20 cellular contexts compared by ENCODE assay signal in the genomic region with DNA sequence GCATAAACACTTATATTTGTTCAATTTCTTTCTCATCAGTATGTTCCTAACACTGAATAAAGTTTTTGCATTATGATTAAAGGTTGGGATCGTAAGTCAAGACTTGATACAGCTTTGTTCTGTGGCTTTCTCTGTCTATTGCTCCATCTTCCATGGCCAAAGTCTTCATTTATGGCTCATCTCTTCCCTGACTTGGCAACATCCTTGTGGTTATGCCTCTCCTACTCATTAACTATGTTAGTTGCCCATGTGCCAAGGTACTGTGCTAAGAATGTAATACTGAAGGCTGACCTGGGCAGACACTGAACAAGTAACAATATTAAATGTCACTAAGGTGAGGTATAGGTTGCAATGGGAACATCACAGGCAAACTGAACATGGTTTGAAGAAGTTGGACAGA. TPM values are rescaled to one million over a fixed set of nuclear protein-coding genes. Genes with fewer than 3 reads are reported as not detected.
DNase-seq lines count a peak whose midpoint lies in the region; ATAC-seq and TF ChIP-seq lines count a peak whose summit lies in the region.
"Had no signal": no experiment of that assay in that cellular context is flagged by ENCODE, and none has a peak within 500 bp of the region (broad histone marks: within the 10 kb centered on the region; RNA-seq: fewer than 3 reads in every experiment).

No MANE protein-coding gene starts in this region.

- no peaks in the 10 kb centered on the region for H3K36me3 ChIP-seq in mucosa of descending colon (ENCODE audit: low read depth)
- H3K36me3 ChIP-seq: HAP-1 had no signal

- H3K27me3 Mint-ChIP-seq in stimulated activated memory B cell treated with anti-CD40 and anti-IgM and Interleukin-4, amounts not matched to agents 10 μg/mL and 1 μg/mL and 100 μg/mL, for 72 hours, result peaks cover 27% of the 10 kb centered on the region
- peaks cover 19% of the 10 kb centered on the region for H3K27me3 Mint-ChIP-seq in progenitor cell of endocrine pancreas

- H3K9me3 Mint-ChIP-seq in stimulated activated memory B cell treated with anti-CD40 and anti-IgM and Interleukin-4, amounts not matched to agents 10 μg/mL and 1 μg/mL and 100 μg/mL, for 72 hours, result peaks cover 2% of the 10 kb centered on the region
- H3K9me3 Mint-ChIP-seq in progenitor cell of endocrine pancreas (ENCODE audit: low read depth), result peaks cover 3% of the 10 kb centered on the region
- H3K9me3 Mint-ChIP-seq: HFFc6 had no signal

- no peak overlapping the region for H3K4me3 ChIP-seq in mucosa of descending colon
- H3K4me3 ChIP-seq: GM23338, HAP-1 had no signal

- intact Hi-C loops in mucosa of descending colon (cut with DNase I, micrococcal nuclease), result no loop called here

- peak; percentile 40 for ATAC-seq in mucosa of descending colon
- peak; percentile 22 for ATAC-seq in stimulated activated memory B cell treated with anti-CD40 and anti-IgM and Interleukin-4, amounts not matched to agents 10 μg/mL and 1 μg/mL and 100 μg/mL, for 72 hours
- ATAC-seq: GM23338 had no signal

- DNase-seq in kidney tubule cell (ENCODE audit: low spot score) (peak; percentile 13), mucosa of descending colon (no peak), progenitor cell of endocrine pancreas (ENCODE audit: low spot score, unreplicated experiment) (no peak), cerebellar cortex (ENCODE audit: low spot score) (no peak)
- DNase-seq in NK-92 treated with Interleukin-12 subunit alpha and Interleukin-12 subunit beta, amount 100 ng/mL, for 24 hours (lab: John Stamatoyannopoulos, UW), result no peak
- DNase-seq: C1 segment of cervical spinal cord; Calu3; CD4-positive, alpha-beta memory T cell; COR-L47; DMS53; DMS79 treated with DMSO at 0.1 percent for 48 hours; GF-D8; HFFc6 had no signal

- H3K4me1 Mint-ChIP-seq in stimulated activated memory B cell treated with anti-CD40 and anti-IgM and Interleukin-4, amounts not matched to agents 10 μg/mL and 1 μg/mL and 100 μg/mL, for 72 hours, result no peaks in the 10 kb centered on the region
- H3K4me1 Mint-ChIP-seq in progenitor cell of endocrine pancreas (ENCODE audit: low read depth), result no peaks in the 10 kb centered on the region
- H3K4me1 Mint-ChIP-seq: CD4-positive, alpha-beta memory T cell; GM23338 had no signal

- peaks cover 5% of the 10 kb centered on the region for H3K36me3 Mint-ChIP-seq in stimulated activated memory B cell treated with anti-CD40 and anti-IgM and Interleukin-4, amounts not matched to agents 10 μg/mL and 1 μg/mL and 100 μg/mL, for 72 hours
- no peaks in the 10 kb centered on the region for H3K36me3 Mint-ChIP-seq in progenitor cell of endocrine pancreas (ENCODE audit: insufficient read depth)
- H3K36me3 Mint-ChIP-seq: CD4-positive, alpha-beta memory T cell had no signal

- H3K4me1 ChIP-seq in mucosa of descending colon (ENCODE audit: low read depth), result no peaks in the 10 kb centered on the region
- H3K4me1 ChIP-seq: HAP-1 had no signal

- H3K4me3 Mint-ChIP-seq in stimulated activated memory B cell treated with anti-CD40 and anti-IgM and Interleukin-4, amounts not matched to agents 10 μg/mL and 1 μg/mL and 100 μg/mL, for 72 hours, result no peak overlapping the region
- no peak overlapping the region for H3K4me3 Mint-ChIP-seq in progenitor cell of endocrine pancreas (ENCODE audit: low read depth)
- H3K4me3 Mint-ChIP-seq: CD4-positive, alpha-beta memory T cell; GM23338; HFFc6 had no signal

- TF ChIP-seq CTCF in mucosa of descending colon (IDR thresholded peaks at IDR 0.05) (no peak), progenitor cell of endocrine pancreas (IDR thresholded peaks at IDR 0.05; ENCODE audit: unreplicated experiment) (no peak)

- H3K9me3 ChIP-seq in mucosa of descending colon, result peaks cover 2% of the 10 kb centered on the region
- H3K9me3 ChIP-seq: HAP-1 had no signal

- H3K27ac Mint-ChIP-seq in stimulated activated memory B cell treated with anti-CD40 and anti-IgM and Interleukin-4, amounts not matched to agents 10 μg/mL and 1 μg/mL and 100 μg/mL, for 72 hours, result no peak overlapping the region
- H3K27ac Mint-ChIP-seq in progenitor cell of endocrine pancreas, result no peak overlapping the region
- H3K27ac Mint-ChIP-seq: CD4-positive, alpha-beta memory T cell; GM23338; HFFc6 had no signal

RNA-seq across cellular contexts. Expression of a gene that starts 1.6 kb away (rescaled TPM):
- total RNA-seq in mucosa of descending colon (not detected), progenitor cell of endocrine pancreas (not detected in 2 replicates)
- total RNA-seq: A172; A673; Calu3; CD4-positive, alpha-beta memory T cell; Daoy; G401; GM23338; HFFc6 had no signal

RNA-seq across cellular contexts. Expression of a gene that starts 19.9 kb away (rescaled TPM):
- total RNA-seq in mucosa of descending colon, result 10 to 100 TPM; 22.9 to 40.2 (median 30.8) TPM
- 30.5 and 33.5 TPM in 2 replicates for total RNA-seq in progenitor cell of endocrine pancreas
- total RNA-seq: G401 had no signal

RNA-seq across cellular contexts. Expression of a gene that starts 49.3 kb away (rescaled TPM):
- 10 to 100 TPM; 53.3 to 59.7 (median 57.2) TPM for total RNA-seq in mucosa of descending colon
- 73.9 and 76.3 TPM in 2 replicates for total RNA-seq in progenitor cell of endocrine pancreas
